Comparison of ENCODE assay signal across 1 cellular context in the genomic region with DNA sequence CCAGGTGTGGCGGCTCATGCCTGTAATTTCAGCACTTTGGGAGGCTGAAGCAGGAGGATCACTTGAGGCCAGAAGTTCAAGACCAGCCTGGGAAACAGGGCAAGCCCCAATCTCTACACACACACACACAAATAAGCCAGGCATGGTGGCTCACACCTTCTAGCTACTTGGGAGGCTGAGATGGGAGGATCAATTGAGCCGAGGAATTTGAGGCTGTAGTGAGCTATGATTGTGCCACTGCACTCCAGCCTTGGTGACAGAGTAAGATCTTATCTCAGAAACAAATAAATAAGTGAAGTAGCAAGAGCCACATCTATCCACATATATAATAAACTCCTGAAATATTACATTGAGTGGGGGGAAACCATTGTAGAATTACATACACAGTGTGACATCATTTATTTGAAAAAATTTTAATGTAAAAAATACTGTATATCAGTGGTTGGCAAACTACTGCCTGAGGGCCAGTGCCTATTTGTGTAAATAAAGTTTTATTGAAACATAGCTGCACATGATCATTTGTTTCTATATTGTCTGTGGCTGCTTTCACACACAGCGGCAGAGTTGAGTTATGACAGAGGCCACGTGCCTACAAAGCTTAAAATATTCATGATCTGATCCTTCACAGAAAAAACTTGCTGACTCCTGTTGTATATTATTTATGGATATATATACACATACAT.
TF ChIP-seq lines count a peak whose summit lies in the region.

No MANE protein-coding gene starts in this region.

TF ChIP-seq in GM12878, 131 proteins besides CTCF, POLR2A, EP300 and RAD21:
- TF ChIP-seq RUNX3 (IDR thresholded peaks at IDR 0.05; ENCODE audit: low read length) (no peak), ZSCAN29 (IDR thresholded peaks at IDR 0.05) (no peak)
- TF ChIP-seq, protein P1, sequence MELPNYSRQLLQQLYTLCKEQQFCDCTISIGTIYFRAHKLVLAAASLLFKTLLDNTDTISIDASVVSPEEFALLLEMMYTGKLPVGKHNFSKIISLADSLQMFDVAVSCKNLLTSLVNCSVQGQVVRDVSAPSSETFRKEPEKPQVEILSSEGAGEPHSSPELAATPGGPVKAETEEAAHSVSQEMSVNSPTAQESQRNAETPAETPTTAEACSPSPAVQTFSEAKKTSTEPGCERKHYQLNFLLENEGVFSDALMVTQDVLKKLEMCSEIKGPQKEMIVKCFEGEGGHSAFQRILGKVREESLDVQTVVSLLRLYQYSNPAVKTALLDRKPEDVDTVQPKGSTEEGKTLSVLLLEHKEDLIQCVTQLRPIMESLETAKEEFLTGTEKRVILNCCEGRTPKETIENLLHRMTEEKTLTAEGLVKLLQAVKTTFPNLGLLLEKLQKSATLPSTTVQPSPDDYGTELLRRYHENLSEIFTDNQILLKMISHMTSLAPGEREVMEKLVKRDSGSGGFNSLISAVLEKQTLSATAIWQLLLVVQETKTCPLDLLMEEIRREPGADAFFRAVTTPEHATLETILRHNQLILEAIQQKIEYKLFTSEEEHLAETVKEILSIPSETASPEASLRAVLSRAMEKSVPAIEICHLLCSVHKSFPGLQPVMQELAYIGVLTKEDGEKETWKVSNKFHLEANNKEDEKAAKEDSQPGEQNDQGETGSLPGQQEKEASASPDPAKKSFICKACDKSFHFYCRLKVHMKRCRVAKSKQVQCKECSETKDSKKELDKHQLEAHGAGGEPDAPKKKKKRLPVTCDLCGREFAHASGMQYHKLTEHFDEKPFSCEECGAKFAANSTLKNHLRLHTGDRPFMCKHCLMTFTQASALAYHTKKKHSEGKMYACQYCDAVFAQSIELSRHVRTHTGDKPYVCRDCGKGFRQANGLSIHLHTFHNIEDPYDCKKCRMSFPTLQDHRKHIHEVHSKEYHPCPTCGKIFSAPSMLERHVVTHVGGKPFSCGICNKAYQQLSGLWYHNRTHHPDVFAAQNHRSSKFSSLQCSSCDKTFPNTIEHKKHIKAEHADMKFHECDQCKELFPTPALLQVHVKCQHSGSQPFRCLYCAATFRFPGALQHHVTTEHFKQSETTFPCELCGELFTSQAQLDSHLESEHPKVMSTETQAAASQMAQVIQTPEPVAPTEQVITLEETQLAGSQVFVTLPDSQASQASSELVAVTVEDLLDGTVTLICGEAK (IDR thresholded peaks at IDR 0.05; ENCODE audit: borderline replicate concordance) = peak; percentile 78
